1 cellular context compared by ENCODE assay signal in the genomic region with DNA sequence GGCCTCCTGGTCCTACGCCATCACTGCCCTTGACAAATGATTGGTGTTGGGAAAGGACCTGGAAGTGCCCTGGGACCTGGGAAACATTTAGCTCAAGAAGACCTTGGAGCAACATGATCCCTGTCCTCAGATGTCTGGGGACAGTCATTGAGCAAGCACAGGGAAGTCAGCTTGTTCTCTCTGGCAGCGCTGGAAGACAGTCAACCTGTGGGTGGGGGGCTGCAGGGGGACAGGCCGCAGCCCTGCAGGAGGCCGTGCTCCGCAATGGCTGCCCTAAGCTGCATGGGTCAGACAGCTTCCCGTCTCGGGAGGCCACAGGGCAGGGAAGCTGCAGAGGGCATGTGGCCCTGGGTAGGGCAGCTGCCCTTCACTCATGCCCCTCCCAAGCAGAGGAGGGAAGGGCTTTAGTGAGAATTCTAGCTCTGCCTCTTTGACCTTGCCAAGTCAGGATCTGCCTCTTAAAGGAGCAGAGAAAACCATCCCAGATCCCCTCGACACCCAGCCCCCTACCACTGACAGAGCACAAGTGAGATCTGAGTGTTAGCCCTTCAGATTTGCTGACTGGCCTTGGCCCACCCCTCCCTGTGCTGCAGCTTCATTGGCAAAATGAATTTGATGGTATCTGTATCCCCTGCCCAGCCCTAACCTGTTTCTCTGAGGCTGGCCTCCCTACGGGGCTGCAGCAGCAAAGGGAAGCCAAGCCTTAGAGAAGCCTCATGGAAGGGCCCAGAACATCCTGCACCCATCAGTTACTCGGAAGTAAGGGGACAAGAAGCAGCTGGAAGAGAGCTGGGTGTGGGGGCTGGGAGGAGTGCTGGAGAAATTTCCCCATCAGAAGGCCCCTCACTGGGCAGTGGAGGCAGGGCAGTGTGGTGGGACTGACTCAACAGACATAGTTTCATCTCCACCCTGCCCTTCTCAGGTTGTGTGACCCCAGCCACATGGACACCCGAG.
TF ChIP-seq lines count a peak whose summit lies in the region.

No MANE protein-coding gene starts in this region.

TF ChIP-seq in HepG2, 621 proteins besides CTCF, POLR2A, EP300 and RAD21:
- TF ChIP-seq ZNF280B (CRISPR knock-in tag; IDR thresholded peaks at IDR 0.05; ENCODE audit: borderline replicate concordance) (no peak), ELF4 (CRISPR knock-in tag; IDR thresholded peaks at IDR 0.05; ENCODE audit: borderline replicate concordance) (no peak), ZNF225 (CRISPR knock-in tag; IDR thresholded peaks at IDR 0.05) (no peak), CENPT (CRISPR knock-in tag; IDR thresholded peaks at IDR 0.05; ENCODE audit: low read depth) (no peak), ZFP1 (CRISPR knock-in tag; IDR thresholded peaks at IDR 0.05) (no peak), EED (CRISPR knock-in tag; IDR thresholded peaks at IDR 0.05) (no peak), ZNF317 (CRISPR knock-in tag; IDR thresholded peaks at IDR 0.05) (no peak), ZBTB40 (IDR thresholded peaks at IDR 0.05) (no peak), ZBTB40 (CRISPR knock-in tag; IDR thresholded peaks at IDR 0.05) (no peak), ZNF232 (CRISPR knock-in tag; IDR thresholded peaks at IDR 0.05; ENCODE audit: borderline replicate concordance) (no peak), SNAPC4 (CRISPR knock-in tag; IDR thresholded peaks at IDR 0.05) (no peak), ZGPAT (CRISPR knock-in tag; IDR thresholded peaks at IDR 0.05) (no peak), ZBTB44 (CRISPR knock-in tag; IDR thresholded peaks at IDR 0.05) (no peak), ZFY (CRISPR knock-in tag; IDR thresholded peaks at IDR 0.05) (no peak), NR2C2 (CRISPR knock-in tag; IDR thresholded peaks at IDR 0.05; ENCODE audit: borderline replicate concordance) (no peak), ARID4A (CRISPR knock-in tag; IDR thresholded peaks at IDR 0.05; ENCODE audit: borderline replicate concordance) (no peak), HDAC1 (CRISPR knock-in tag; IDR thresholded peaks at IDR 0.05) (no peak), CREM (IDR thresholded peaks at IDR 0.05) (no peak), CREM (CRISPR knock-in tag; IDR thresholded peaks at IDR 0.05) (no peak)
